In the genomic region with DNA sequence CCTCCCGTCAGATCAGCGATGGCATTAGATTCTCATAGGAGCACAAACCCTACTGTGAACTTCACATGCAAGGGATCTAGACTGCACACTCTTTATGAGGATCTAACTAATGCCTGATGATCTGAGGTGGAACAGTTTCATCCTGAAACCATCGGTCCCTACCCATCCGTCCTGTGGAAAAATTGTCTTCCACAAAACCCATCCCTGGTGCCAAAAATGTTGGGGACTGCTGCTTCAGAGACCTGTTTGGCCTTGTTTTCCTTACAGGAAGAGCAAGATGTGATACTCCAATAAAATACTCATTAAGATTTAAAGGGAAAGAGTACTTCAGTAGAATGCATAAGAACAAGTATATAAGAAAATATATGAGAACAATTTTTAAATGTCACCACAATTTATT, we compare ENCODE assay signal across 10 cellular contexts.
"Had no signal": no experiment of that assay in that cellular context is flagged by ENCODE, and none has a peak within 500 bp of the region (broad histone marks: within the 10 kb centered on the region; RNA-seq: fewer than 3 reads in every experiment).

No MANE protein-coding gene starts in this region.

- H3K9me3 ChIP-seq: HAP-1 had no signal

- H3K36me3 ChIP-seq: HAP-1 had no signal

- H3K4me1 ChIP-seq: HAP-1 had no signal

- H3K4me3 ChIP-seq: GM23248, HAP-1 had no signal

- H2AFZ ChIP-seq: GM23248 had no signal

- DNase-seq: GM23248, GOT3, H7, KBM-7 had no signal

- H3K4me3 Mint-ChIP-seq: IgD-negative memory B cell had no signal

- H3K4me2 ChIP-seq: KMS-11 had no signal

- H3K27ac Mint-ChIP-seq: IgD-negative memory B cell had no signal

- H3K4me1 Mint-ChIP-seq: IgD-negative memory B cell had no signal

- ATAC-seq: HCT116, HepG2 had no signal

- H3K27me3 Mint-ChIP-seq: IgD-negative memory B cell had no signal

- H3K27ac ChIP-seq: GM23248, HL-60, KMS-11 had no signal

- H3K36me3 Mint-ChIP-seq: IgD-negative memory B cell had no signal

- H3K9ac ChIP-seq: GM23248, KMS-11 had no signal
